31 cellular contexts compared by ENCODE assay signal in genomic region chr9:15444141-15444540, GRCh38.
"Had no signal": no experiment of that assay in that cellular context is flagged by ENCODE, and none has a peak within 500 bp of the region (broad histone marks: within the 10 kb centered on the region; RNA-seq: fewer than 3 reads in every experiment).

No MANE protein-coding gene starts in this region.

- ATAC-seq: activated CD4-positive, CD25-positive, alpha-beta regulatory T cell treated with anti-CD3 and anti-CD28 coated beads, Interleukin-2, amount 50 U/mL, for 24 hours; activated CD8-positive, alpha-beta T cell treated with anti-CD3 and anti-CD28 coated beads for 36 hours; activated naive CD8-positive, alpha-beta T cell treated with anti-CD3 and anti-CD28 coated beads, Interleukin-2, amount 50 U/mL, for 24 hours; activated T-cell treated with anti-CD3 and anti-CD28 coated beads, Interleukin-2, amount 50 U/mL, for 4 hours; activated T-helper 17 cell treated with anti-CD3 and anti-CD28 coated beads, Interleukin-2, amount 50 U/mL, for 72 hours; effector memory CD8-positive, alpha-beta T cell; gastroesophageal sphincter had no signal

- H3K27me3 ChIP-seq: adrenal gland, ascending aorta, esophagus squamous epithelium, gastroesophageal sphincter, heart right ventricle had no signal

- FAIRE-seq: colon, endometrium, endothelial cell of umbilical vein had no signal

- DNase-seq: activated B cell treated with CpG ODN at 0.5 μM for 24 hours; activated CD4-positive, alpha-beta T cell treated with anti-CD3 and anti-CD28 coated beads for 48 hours; activated CD4-positive, alpha-beta T cell treated with anti-CD3 and anti-CD28 coated beads, Interleukin-2, amount 50 U/mL, for 1 hour; activated CD4-positive, alpha-beta T cell treated with anti-CD3 and anti-CD28 coated beads, Interleukin-2, amount 50 U/mL, for 48 hours; activated CD8-positive, alpha-beta memory T cell treated with anti-CD3 and anti-CD28 coated beads for 24 hours; activated CD8-positive, alpha-beta T cell treated with anti-CD3 and anti-CD28 coated beads for 36 hours; activated effector memory CD4-positive, alpha-beta T cell treated with Interleukin-2 at 50 U/mL for 16 hours; activated gamma-delta T cell treated with Interleukin-2 at 50 U/mL for 16 hours; activated naive CD4-positive, alpha-beta T cell treated with anti-CD3 and anti-CD28 coated beads for 36 hours; activated naive CD8-positive, alpha-beta T cell treated with anti-CD3 and anti-CD28 coated beads for 36 hours; activated naive CD8-positive, alpha-beta T cell treated with anti-CD3 and anti-CD28 coated beads, Interleukin-2, amount 50 U/mL, for 24 hours; activated T-cell treated with anti-CD3 and anti-CD28 coated beads, Interleukin-2, amount 50 U/mL, for 4 hours; adrenal gland; caudate nucleus; cortex of kidney; dermis blood vessel endothelial cell; effector CD4-positive, alpha-beta T cell; effector memory CD8-positive, alpha-beta T cell; esophagus squamous epithelium; foreskin melanocyte; heart right ventricle; T-helper 2 cell; WERI-Rb-1 had no signal

- H3K4me1 ChIP-seq: esophagus squamous epithelium had no signal

- H3K27ac ChIP-seq: epithelial cell of prostate, esophagus squamous epithelium, gastroesophageal sphincter, WERI-Rb-1 had no signal

- H3K9me3 ChIP-seq: adrenal gland, ascending aorta, esophagus squamous epithelium, gastroesophageal sphincter, heart right ventricle had no signal

- H3K4me3 ChIP-seq: adrenal gland, ascending aorta, esophagus squamous epithelium, gastroesophageal sphincter, heart right ventricle had no signal
